Comparison of ENCODE assay signal across 27 cellular contexts in genomic region chr3:46013316-46014094, GRCh38. TPM values are rescaled to one million over a fixed set of nuclear protein-coding genes. Genes with fewer than 3 reads are reported as not detected.
"Had no signal": no experiment of that assay in that cellular context is flagged by ENCODE, and none has a peak within 500 bp of the region (broad histone marks: within the 10 kb centered on the region; RNA-seq: fewer than 3 reads in every experiment).

No MANE protein-coding gene starts in this region.

- H3K36me3 Mint-ChIP-seq: activated naive CD8-positive, alpha-beta T cell; neural progenitor cell had no signal

- DNase-seq: activated B cell treated with CpG ODN at 0.5 μM for 24 hours; activated CD4-positive, alpha-beta memory T cell treated with anti-CD3 and anti-CD28 coated beads, Interleukin-2, amount 10 ng/mL, durations not matched to agents 7 days and 5 days; activated CD4-positive, alpha-beta T cell treated with anti-CD3 and anti-CD28 coated beads for 4 hours; activated gamma-delta T cell; activated T-cell treated with anti-CD3 and anti-CD28 coated beads, Interleukin-2, amount 50 U/mL, for 24 hours; body of pancreas; dorsolateral prefrontal cortex; hypothalamus; kidney; left lung; mammary epithelial cell; midbrain; stimulated activated CD4-positive, alpha-beta T cell treated with anti-CD3 and anti-CD28 coated beads, Interleukin-12 subunit alpha, Interleukin-12 subunit beta, amount 100 ng/mL, for 4 hours; stimulated activated CD4-positive, alpha-beta T cell treated with anti-CD3 and anti-CD28 coated beads, Interleukin-1b, Interleukin-23, amount 100 ng/mL, for 48 hours; stimulated activated CD8-positive, alpha-beta memory T cell treated with anti-CD3 and anti-CD28 coated beads, Interleukin-4, amount 100 ng/mL, for 48 hours; stomach; SW 1271 had no signal

- H3K27ac ChIP-seq: body of pancreas, dorsolateral prefrontal cortex, left lung, neural progenitor cell, prostate gland, right atrium auricular region, stomach had no signal

- H3K27me3 Mint-ChIP-seq: activated naive CD8-positive, alpha-beta T cell; activated T-cell treated with anti-CD3 and anti-CD28 coated beads, Interleukin-2, amount 50 U/mL, for 24 hours had no signal

- H2AFZ ChIP-seq: neural progenitor cell had no signal

- H3K4me3 Mint-ChIP-seq: activated B cell treated with CpG ODN at 0.5 μM for 24 hours; activated CD4-positive, alpha-beta memory T cell treated with anti-CD3 and anti-CD28 coated beads, Interleukin-2, amount 10 ng/mL, durations not matched to agents 7 days and 5 days; activated naive CD8-positive, alpha-beta T cell; activated T-cell treated with anti-CD3 and anti-CD28 coated beads, Interleukin-2, amount 50 U/mL, for 24 hours; neural progenitor cell; T-helper 2 cell treated with Interferon-gamma antibody and Interleukin-4, amounts not matched to agents 5 μg/mL and 100 μg/mL, for 36 hours had no signal

- H3K4me2 ChIP-seq: neural progenitor cell had no signal

- H3K4me1 ChIP-seq: body of pancreas, neural progenitor cell, prostate gland, right atrium auricular region, stomach had no signal

- H3K9ac ChIP-seq: neural progenitor cell had no signal

- H3K27me3 ChIP-seq: body of pancreas, dorsolateral prefrontal cortex, left lung, neural progenitor cell, right atrium auricular region, stomach had no signal

- H3K4me1 Mint-ChIP-seq: activated B cell treated with CpG ODN at 0.5 μM for 24 hours, neural progenitor cell had no signal

- ATAC-seq: body of pancreas, left lung had no signal

- H3K9me3 ChIP-seq: body of pancreas, left lung, prostate gland, right atrium auricular region, stomach had no signal

- H3K36me3 ChIP-seq: left lung, neural progenitor cell, prostate gland, right atrium auricular region, stomach had no signal

- H3K27ac Mint-ChIP-seq: activated B cell treated with CpG ODN at 0.5 μM for 24 hours; activated CD4-positive, alpha-beta memory T cell treated with anti-CD3 and anti-CD28 coated beads, Interleukin-2, amount 10 ng/mL, durations not matched to agents 7 days and 5 days; activated naive CD8-positive, alpha-beta T cell; activated T-cell treated with anti-CD3 and anti-CD28 coated beads, Interleukin-2, amount 50 U/mL, for 24 hours; neural progenitor cell; T-helper 2 cell treated with Interferon-gamma antibody and Interleukin-4, amounts not matched to agents 5 μg/mL and 100 μg/mL, for 36 hours had no signal

- H3K4me3 ChIP-seq: body of pancreas, dorsolateral prefrontal cortex, left lung, neural progenitor cell, prostate gland, right atrium auricular region, stomach had no signal

- FAIRE-seq: frontal cortex, kidney had no signal

- H3K9me3 Mint-ChIP-seq: activated B cell treated with CpG ODN at 0.5 μM for 24 hours; activated T-cell treated with anti-CD3 and anti-CD28 coated beads, Interleukin-2, amount 50 U/mL, for 24 hours; neural progenitor cell had no signal

RNA-seq across cellular contexts. Expression of gene XCR1, which starts 13.8 kb away (rescaled TPM):
- total RNA-seq: activated B cell treated with CpG ODN at 0.5 μM for 24 hours; activated CD4-positive, alpha-beta memory T cell treated with anti-CD3 and anti-CD28 coated beads, Interleukin-2, amount 10 ng/mL, durations not matched to agents 7 days and 5 days; body of pancreas; cardiac septum; epithelial cell of proximal tubule; frontal cortex; mammary epithelial cell; osteoblast; prostate gland; right atrium auricular region; temporal lobe had no signal
- polyA plus RNA-seq: mammary epithelial cell had no signal
